In the genomic region with DNA sequence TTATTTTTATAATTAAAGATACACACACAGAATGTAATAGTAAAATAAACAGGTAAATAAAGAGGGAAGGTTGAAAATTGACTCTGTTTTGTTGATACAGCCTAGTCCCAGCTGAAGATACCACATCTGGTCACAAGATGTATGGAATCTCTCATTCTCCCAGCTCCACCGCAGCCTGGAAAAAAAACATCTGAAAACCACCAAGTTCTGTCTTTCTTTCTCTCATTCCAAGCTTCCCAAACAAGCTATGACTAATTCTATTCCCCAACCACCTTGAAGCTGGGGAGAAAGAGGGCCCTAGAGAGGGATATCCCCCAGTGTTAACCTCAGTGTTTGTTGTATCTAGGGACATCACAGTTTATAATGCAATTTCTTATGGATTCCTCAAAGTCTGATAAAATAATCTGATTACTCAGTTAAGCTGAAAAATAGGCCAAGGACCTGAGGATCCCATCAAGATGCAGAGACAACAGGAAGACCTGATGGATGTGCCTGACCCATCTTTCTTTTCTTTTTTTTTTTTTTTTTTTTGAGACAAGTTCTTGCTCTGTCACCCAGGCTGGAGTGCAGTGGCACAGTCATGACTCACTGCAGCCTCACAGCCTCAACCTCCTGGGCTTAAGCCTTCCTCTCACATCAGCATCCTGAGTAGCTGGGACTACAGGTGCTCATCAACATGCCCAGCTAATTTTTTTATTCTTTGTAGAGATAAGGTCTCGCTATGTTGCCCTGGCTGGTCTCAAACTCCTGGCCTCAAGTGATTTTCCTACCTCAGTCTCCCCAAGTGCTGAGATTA, we compare ENCODE assay signal across 16 cellular contexts. TPM values are rescaled to one million over a fixed set of nuclear protein-coding genes. Genes with fewer than 3 reads are reported as not detected.
DNase-seq lines count a peak whose midpoint lies in the region; ATAC-seq and TF ChIP-seq lines count a peak whose summit lies in the region.
"Had no signal": no experiment of that assay in that cellular context is flagged by ENCODE, and none has a peak within 500 bp of the region (broad histone marks: within the 10 kb centered on the region; RNA-seq: fewer than 3 reads in every experiment).

No MANE protein-coding gene starts in this region.

- H3K27ac ChIP-seq in H9 (ENCODE audit: insufficient read length, low read depth, low read length) = no peak overlapping the region
- H3K27ac ChIP-seq: C4-2B had no signal

- H3K4me1 ChIP-seq in H9 (ENCODE audit: insufficient read depth, low read length) = peaks cover 3% of the 10 kb centered on the region; the same call in 1 of the 2 replicates

- no peaks in the 10 kb centered on the region for H3K79me2 ChIP-seq in H9 (ENCODE audit: insufficient read depth, low read length)

- H3K9me3 ChIP-seq in H9 (ENCODE audit: control insufficient read depth, low read depth, low read length) = no peaks in the 10 kb centered on the region

- no peak overlapping the region for H3K27ac Mint-ChIP-seq in type B pancreatic cell
- no peak overlapping the region for H3K27ac Mint-ChIP-seq in H9
- H3K27ac Mint-ChIP-seq: GM23338; naive thymus-derived CD8-positive, alpha-beta T cell had no signal

- no peaks in the 10 kb centered on the region for H3K27me3 Mint-ChIP-seq in type B pancreatic cell
- no peaks in the 10 kb centered on the region for H3K27me3 Mint-ChIP-seq in H9 (ENCODE audit: low read depth)

- no peak overlapping the region for H2BK120ac ChIP-seq in H9 (ENCODE audit: low read depth, low read length, poor library complexity, severe bottlenecking)

- H2BK20ac ChIP-seq in H9 (ENCODE audit: low read depth, low read length, poor library complexity, severe bottlenecking) = no peak overlapping the region

- no peaks in the 10 kb centered on the region for H3K79me1 ChIP-seq in H9 (ENCODE audit: insufficient read depth, low read depth, low read length, poor library complexity, severe bottlenecking)

- H3K9ac ChIP-seq in H9 (ENCODE audit: extremely low read depth, insufficient read length, low read length) = no peak overlapping the region

- DNase-seq in AG20443 (ENCODE audit: low spot score) (peak; percentile 68), HCEC 1CT (peak; percentile 56), astrocyte of the hippocampus (ENCODE audit: low read depth, low spot score) (peak; percentile 85), iris pigment epithelial cell (ENCODE audit: low read depth) (peak; percentile 10), type B pancreatic cell (ENCODE audit: extremely low spot score, unreplicated experiment) (no peak), H9 (no peak)
- DNase-seq in stimulated activated naive CD4-positive, alpha-beta T cell treated with Interleukin-2 at 50 U/mL for 16 hours (lab: John Stamatoyannopoulos, UW) = no peak
- DNase-seq: activated CD8-positive, alpha-beta memory T cell treated with anti-CD3 and anti-CD28 coated beads for 24 hours; activated naive CD4-positive, alpha-beta T cell treated with anti-CD3 and anti-CD28 coated beads, Interleukin-2, amount 50 U/mL, for 16 hours; kidney; naive thymus-derived CD8-positive, alpha-beta T cell had no signal

- TF ChIP-seq CTCF in type B pancreatic cell (conservative IDR thresholded peaks at IDR 0.05) (no peak), H9 (conservative IDR thresholded peaks at IDR 0.05) (no peak)

- no peak overlapping the region for H3K56ac ChIP-seq in H9 (ENCODE audit: insufficient read length, low read depth, low read length)

- TF ChIP-seq POLR2A in GM18505 (IDR thresholded peaks at IDR 0.05; ENCODE audit: borderline replicate concordance, extremely low read depth, insufficient read depth, insufficient read length) = no peak

- no peak overlapping the region for H2AFZ ChIP-seq in H9 (ENCODE audit: low read length)
- H2AFZ ChIP-seq: GM23338 had no signal

- no peak overlapping the region for H3K4me2 ChIP-seq in H9 (ENCODE audit: insufficient read depth, insufficient read length, low read length)
- H3K4me2 ChIP-seq: GM23338 had no signal

- H3K27me3 ChIP-seq in H9 (ENCODE audit: insufficient read depth, low read length) = no peaks in the 10 kb centered on the region

- H4K91ac ChIP-seq in H9 (ENCODE audit: insufficient read length, low read depth, low read length) = no peak overlapping the region

- peaks cover 6% of the 10 kb centered on the region for H3K36me3 Mint-ChIP-seq in type B pancreatic cell
- no peaks in the 10 kb centered on the region for H3K36me3 Mint-ChIP-seq in H9 (ENCODE audit: insufficient read depth in 1 of 3, low read depth in 3 of 3)
- H3K36me3 Mint-ChIP-seq: naive thymus-derived CD8-positive, alpha-beta T cell had no signal

- no peak for ATAC-seq in GM18505 (IDR thresholded peaks at IDR 0.05; ENCODE audit: unreplicated experiment)
- ATAC-seq: GM23338; naive thymus-derived CD8-positive, alpha-beta T cell; Panc1; sciatic nerve had no signal

- no peak overlapping the region for H2BK12ac ChIP-seq in H9 (ENCODE audit: insufficient read length, low read depth, low read length)

- no peak overlapping the region for H3T11ph ChIP-seq in H9 (ENCODE audit: low read length)

- no CpG with 5 or more reads among the region's 2 CpGs for WGBS in H9 (ENCODE audit: extremely low coverage, insufficient read length, low lambda C conversion rate)

- no peaks in the 10 kb centered on the region for H3K23me2 ChIP-seq in H9 (ENCODE audit: insufficient read length, low read depth, low read length, poor library complexity, severe bottlenecking)

- H2AK5ac ChIP-seq in H9 (ENCODE audit: insufficient read length, low read length) = no peak overlapping the region

- no peak overlapping the region for H4K5ac ChIP-seq in H9 (ENCODE audit: insufficient read length, low read depth, low read length)

- no peak overlapping the region for H3K23ac ChIP-seq in H9 (ENCODE audit: insufficient read length, low read depth, low read length)

- no peak overlapping the region for H3K4me3 Mint-ChIP-seq in type B pancreatic cell
- H3K4me3 Mint-ChIP-seq in H9 = no peak overlapping the region
- H3K4me3 Mint-ChIP-seq: GM23338; naive thymus-derived CD8-positive, alpha-beta T cell had no signal

- H3K9me3 Mint-ChIP-seq in type B pancreatic cell (peaks cover 4% of the 10 kb centered on the region), H9 (no peaks in the 10 kb centered on the region)
- H3K9me3 Mint-ChIP-seq: GM23338; naive thymus-derived CD8-positive, alpha-beta T cell had no signal

- H3K4me1 Mint-ChIP-seq in type B pancreatic cell (ENCODE audit: unreplicated experiment) (peaks cover 49% of the 10 kb centered on the region), H9 (peaks cover 0 to 6% of the 10 kb centered on the region in 2 experiments; a peak in 2 of 4 replicates)
- H3K4me1 Mint-ChIP-seq: GM23338; naive thymus-derived CD8-positive, alpha-beta T cell had no signal

- H4K8ac ChIP-seq in H9 (replicated peaks; ENCODE audit: insufficient read length, low read depth, low read length) = no peak overlapping the region

- H3K18ac ChIP-seq in H9 (ENCODE audit: insufficient read length, low read depth, low read length) = no peak overlapping the region

- H2BK5ac ChIP-seq in H9 (ENCODE audit: insufficient read length, low read length) = no peak overlapping the region

- H3K4ac ChIP-seq in H9 (ENCODE audit: low read depth, low read length) = no peak overlapping the region

- H2BK15ac ChIP-seq in H9 (ENCODE audit: low read depth, low read length) = no peak overlapping the region

- no peak overlapping the region for H3K14ac ChIP-seq in H9 (ENCODE audit: insufficient read depth, low read length)

- H4K20me1 ChIP-seq in H9 (ENCODE audit: control insufficient read depth, insufficient read depth, insufficient read length) = no peaks in the 10 kb centered on the region

RNA-seq across cellular contexts. Expression of gene SRGAP3, which starts 38.1 kb away (rescaled TPM):
- total RNA-seq in type B pancreatic cell (ENCODE audit: low replicate concordance) = 20.6 and 41.7 TPM in 2 replicates
- 2.6 and 3.4 TPM in 2 replicates for total RNA-seq in H9 (2021)

Comparison
In these comparisons a context has a peak if more than half of its experiments do, and no peak if none do; other contexts are left out.
1. DNase-seq: peak in AG20443 (single experiment), HCEC 1CT (single experiment), astrocyte of the hippocampus (single experiment) and iris pigment epithelial cell (single experiment); none in type B pancreatic cell (single experiment), stimulated activated naive CD4-positive, alpha-beta T cell treated with Interleukin-2 at 50 U/mL for 16 hours (single experiment) and H9 (single experiment).